8 cellular contexts compared by ENCODE assay signal in genomic region chrX:56767413-56768119, GRCh38. TPM values are rescaled to one million over a fixed set of nuclear protein-coding genes. Genes with fewer than 3 reads are reported as not detected.
DNase-seq lines count a peak whose midpoint lies in the region; ATAC-seq and TF ChIP-seq lines count a peak whose summit lies in the region.
"Not testable (repeated sequence)": the region's sequence is repeated elsewhere in the genome, so short reads cannot be mapped to it uniquely, and the experiment has no call there.

No MANE protein-coding gene starts in this region.

- intact Hi-C loops in right cardiac atrium (cut with DNase I); natural killer cell (cut with micrococcal nuclease): not testable (repeated sequence)

- H3K9me3 ChIP-seq in CD8-positive, alpha-beta memory T cell (ENCODE audit: low read length); right cardiac atrium (ENCODE audit: control insufficient read depth, low read length): not testable (repeated sequence)

- DNase-seq in CD8-positive, alpha-beta memory T cell = peak in 2 of 5 donors; percentile 69 to 74
- DNase-seq in T-cell = peak in 9 of 34 experiments; percentile 11 to 57 (median 32)
- peak; percentile 72 for DNase-seq in central memory CD4-positive, alpha-beta T cell
- DNase-seq in right cardiac atrium = peak in 2 of 3 donors; percentile 39 to 75
- not testable (repeated sequence) for DNase-seq in natural killer cell
- DNase-seq in stimulated activated naive B cell treated with anti-CD40 and anti-IgM and Interleukin-4, amounts not matched to agents 10 μg/mL and 1 μg/mL and 100 μg/mL, for 72 hours = peak; percentile 53

- peaks cover 30% of the 10 kb centered on the region for H3K4me1 ChIP-seq in CD8-positive, alpha-beta memory T cell (ENCODE audit: insufficient read depth, low read length)
- H3K4me1 ChIP-seq in right cardiac atrium (ENCODE audit: control insufficient read depth, insufficient read depth, low read length) = not testable (repeated sequence)

- CTCF ChIA-PET in CD8-positive, alpha-beta memory T cell (lab: Charles Lee); T-cell (lab: Charles Lee): not testable (repeated sequence)

- WGBS in right cardiac atrium = 88% methylated on average over 23 of the region's 39 CpGs

- H3K36me3 Mint-ChIP-seq in CD8-positive, alpha-beta memory T cell; T-cell; natural killer cell; stimulated activated naive B cell treated with anti-CD40 and anti-IgM and Interleukin-4, amounts not matched to agents 10 μg/mL and 1 μg/mL and 100 μg/mL, for 72 hours: not testable (repeated sequence)

- H3K27me3 ChIP-seq in CD8-positive, alpha-beta memory T cell (ENCODE audit: insufficient read depth, low read length, poor library complexity, severe bottlenecking); right cardiac atrium (ENCODE audit: control insufficient read depth, insufficient read depth): not testable (repeated sequence)

- not testable (repeated sequence) for H3K36me3 ChIP-seq in CD8-positive, alpha-beta memory T cell (ENCODE audit: insufficient read depth, low read length)

- H3K27me3 Mint-ChIP-seq in CD8-positive, alpha-beta memory T cell; T-cell; natural killer cell (ENCODE audit: low read depth in 2 of 2); stimulated activated naive B cell treated with anti-CD40 and anti-IgM and Interleukin-4, amounts not matched to agents 10 μg/mL and 1 μg/mL and 100 μg/mL, for 72 hours: not testable (repeated sequence)

- not testable (repeated sequence) for H3K4me3 ChIP-seq in CD8-positive, alpha-beta memory T cell (ENCODE audit: low read length); right cardiac atrium (ENCODE audit: low read length)

- ATAC-seq in GM19395 (IDR thresholded peaks at IDR 0.05; ENCODE audit: unreplicated experiment) (peak; percentile 25), HG03095 (IDR thresholded peaks at IDR 0.05; ENCODE audit: unreplicated experiment) (peak; percentile 20), T-cell (replicated peaks in 1 of 4) (peak in 2 of 4 experiments; percentile 44 to 59), right cardiac atrium (peak in 1 of 2 donors; percentile 81), natural killer cell (peak in 1 of 3 donors; percentile 59)
- peak in 1 of 2 donors; percentile 60 for ATAC-seq in stimulated activated naive B cell treated with anti-CD40 and anti-IgM and Interleukin-4, amounts not matched to agents 10 μg/mL and 1 μg/mL and 100 μg/mL, for 72 hours (replicated peaks)

- not testable (repeated sequence) for TF ChIP-seq CTCF in natural killer cell (IDR thresholded peaks at IDR 0.05)

- H3K27ac Mint-ChIP-seq in CD8-positive, alpha-beta memory T cell = peak overlapping the region in 6 of 8 donors; percentile 60 to 93 (median 88)
- H3K27ac Mint-ChIP-seq in T-cell (peak overlapping the region in 1 of 2 donors; percentile 68), natural killer cell (peak overlapping the region in 1 of 2 donors; percentile 98)
- peak overlapping the region; percentile 94 for H3K27ac Mint-ChIP-seq in stimulated activated naive B cell treated with anti-CD40 and anti-IgM and Interleukin-4, amounts not matched to agents 10 μg/mL and 1 μg/mL and 100 μg/mL, for 72 hours

- H3K27ac ChIP-seq in CD8-positive, alpha-beta memory T cell (ENCODE audit: low read depth, low read length); right cardiac atrium (ENCODE audit: low read length): not testable (repeated sequence)

- not testable (repeated sequence) for H3K9me3 Mint-ChIP-seq in CD8-positive, alpha-beta memory T cell; T-cell; natural killer cell; stimulated activated naive B cell treated with anti-CD40 and anti-IgM and Interleukin-4, amounts not matched to agents 10 μg/mL and 1 μg/mL and 100 μg/mL, for 72 hours

- POLR2A ChIA-PET in CD8-positive, alpha-beta memory T cell (lab: Charles Lee); T-cell (lab: Charles Lee): not testable (repeated sequence)

- H3K4me3 Mint-ChIP-seq in CD8-positive, alpha-beta memory T cell = peak overlapping the region in 5 of 7 donors; percentile 91 to 98 (median 94)
- peak overlapping the region in 2 of 3 donors; percentile 76 to 92 for H3K4me3 Mint-ChIP-seq in T-cell
- H3K4me3 Mint-ChIP-seq in natural killer cell = peak overlapping the region; percentile 95
- H3K4me3 Mint-ChIP-seq in stimulated activated naive B cell treated with anti-CD40 and anti-IgM and Interleukin-4, amounts not matched to agents 10 μg/mL and 1 μg/mL and 100 μg/mL, for 72 hours = peak overlapping the region in 1 of 2 donors; percentile 82

- H3K4me1 Mint-ChIP-seq in CD8-positive, alpha-beta memory T cell = peaks cover 35 to 43% (median 39%) of the 10 kb centered on the region in 3 donors
- H3K4me1 Mint-ChIP-seq in T-cell (peaks cover 37 to 45% (median 44%) of the 10 kb centered on the region in 3 donors), natural killer cell (peaks cover 25 to 37% of the 10 kb centered on the region in 2 donors)
- peaks cover 32 to 38% of the 10 kb centered on the region in 2 donors for H3K4me1 Mint-ChIP-seq in stimulated activated naive B cell treated with anti-CD40 and anti-IgM and Interleukin-4, amounts not matched to agents 10 μg/mL and 1 μg/mL and 100 μg/mL, for 72 hours

RNA-seq across cellular contexts. Expression of gene NBDY, which starts 38.5 kb away (rescaled TPM):
- 10 to 100 TPM; 34.1 to 34.8 TPM for total RNA-seq in CD8-positive, alpha-beta memory T cell
- polyA plus RNA-seq in CD8-positive, alpha-beta memory T cell = 65.2 TPM
- total RNA-seq in T-cell (10 to 100 TPM; 28.6 to 39.9 (median 33.8) TPM), right cardiac atrium (10 to 100 TPM; 26.9 to 36.8 (median 34.8) TPM), natural killer cell (10 to 100 TPM; 16.0 to 23.6 (median 16.6) TPM)
- 19.3 TPM for polyA plus RNA-seq in right cardiac atrium
